ENCODE assay signal across 19 cellular contexts in genomic region chr3:72924055-72924454, GRCh38. TPM values are rescaled to one million over a fixed set of nuclear protein-coding genes. Genes with fewer than 3 reads are reported as not detected.
A peak's percentile ranks its signal among the peaks of the same experiment; 100 is the strongest.
DNase-seq lines count a peak whose midpoint lies in the region; ATAC-seq and TF ChIP-seq lines count a peak whose summit lies in the region.
"Had no signal": no experiment of that assay in that cellular context is flagged by ENCODE, and none has a peak within 500 bp of the region (broad histone marks: within the 10 kb centered on the region; RNA-seq: fewer than 3 reads in every experiment).

No MANE protein-coding gene starts in this region.

- no peaks in the 10 kb centered on the region for H4K20me1 ChIP-seq in Loucy (ENCODE audit: insufficient read depth, low read length, poor library complexity, severe bottlenecking)
- H4K20me1 ChIP-seq: BLaER1 treated with 17β-estradiol and CSF1 and Interleukin-3, amounts not matched to agents 10 nM and 100 nM had no signal

- H3K36me3 ChIP-seq in Loucy (ENCODE audit: insufficient read depth, low read length), result no peaks in the 10 kb centered on the region
- H3K36me3 ChIP-seq: BLaER1 treated with 17β-estradiol and CSF1 and Interleukin-3, amounts not matched to agents 10 nM and 100 nM; colonic mucosa; upper lobe of left lung had no signal

- H3K4me2 ChIP-seq in Loucy (ENCODE audit: low read depth, low read length, poor library complexity, severe bottlenecking), result no peak overlapping the region
- H3K4me2 ChIP-seq: BLaER1 treated with 17β-estradiol and CSF1 and Interleukin-3, amounts not matched to agents 10 nM and 100 nM had no signal

- no peaks in the 10 kb centered on the region for H3K9me3 ChIP-seq in Loucy (ENCODE audit: insufficient read depth, low read depth, low read length)
- H3K9me3 ChIP-seq: colonic mucosa, upper lobe of left lung had no signal

- no peaks in the 10 kb centered on the region for H3K9me2 ChIP-seq in Loucy (replicated peaks; ENCODE audit: low read depth, low read length)

- H3K36me3 Mint-ChIP-seq in activated T-cell treated with anti-CD3 and anti-CD28 coated beads, Interleukin-2, amount 50 U/mL, for 4 hours (ENCODE audit: insufficient read depth), result no peaks in the 10 kb centered on the region

- no peak for ATAC-seq in activated T-cell treated with anti-CD3 and anti-CD28 coated beads, Interleukin-2, amount 50 U/mL, for 4 hours
- no peak for ATAC-seq in HG03457 (IDR thresholded peaks at IDR 0.05; ENCODE audit: unreplicated experiment)
- ATAC-seq: heart left ventricle had no signal

- no peak overlapping the region for H3K9ac ChIP-seq in Loucy (ENCODE audit: low read depth, low read length, poor library complexity, severe bottlenecking)
- H3K9ac ChIP-seq: BLaER1 treated with 17β-estradiol and CSF1 and Interleukin-3, amounts not matched to agents 10 nM and 100 nM had no signal

- H3K27me3 ChIP-seq in Loucy (ENCODE audit: insufficient read depth, low read length, poor library complexity, severe bottlenecking), result no peaks in the 10 kb centered on the region
- H3K27me3 ChIP-seq: BLaER1 treated with 17β-estradiol and CSF1 and Interleukin-3, amounts not matched to agents 10 nM and 100 nM; colonic mucosa; heart left ventricle; upper lobe of left lung had no signal

- H3K79me2 ChIP-seq in Loucy (ENCODE audit: insufficient read depth, low read length), result no peaks in the 10 kb centered on the region

- peak; percentile 23 for DNase-seq in stimulated activated CD4-positive, alpha-beta T cell treated with anti-CD3 and anti-CD28 coated beads, Interleukin-15, amount 100 ng/mL, for 24 hours
- DNase-seq in stimulated activated CD4-positive, alpha-beta T cell treated with anti-CD3 and anti-CD28 coated beads, Interleukin-12 subunit alpha, Interleukin-12 subunit beta, amount 100 ng/mL, for 4 hours, result no peak
- DNase-seq in choroid plexus epithelial cell (ENCODE audit: low read depth), result no peak
- DNase-seq in AG08396 (ENCODE audit: low spot score), result no peak
- no peak for DNase-seq in 8988T
- DNase-seq in activated T-cell treated with anti-CD3 and anti-CD28 coated beads, Interleukin-2, amount 50 U/mL, for 4 hours, result no peak
- DNase-seq: colonic mucosa; heart left ventricle; kidney glomerular epithelial cell; midbrain; NCI-H774; nucleus accumbens; SHP77 treated with DMSO at 0.1 percent for 48 hours; stimulated activated CD4-positive, alpha-beta T cell treated with anti-CD3 and anti-CD28 coated beads, Interleukin-4, amount 100 ng/mL, for 24 hours; T1000; upper lobe of left lung had no signal

- H3K4me1 Mint-ChIP-seq in activated T-cell treated with anti-CD3 and anti-CD28 coated beads, Interleukin-2, amount 50 U/mL, for 4 hours (ENCODE audit: low read depth), result no peaks in the 10 kb centered on the region

- no peaks in the 10 kb centered on the region for H3K4me1 ChIP-seq in Loucy (ENCODE audit: insufficient read depth, low read length, poor library complexity, severe bottlenecking)
- H3K4me1 ChIP-seq: BLaER1 treated with 17β-estradiol and CSF1 and Interleukin-3, amounts not matched to agents 10 nM and 100 nM; colonic mucosa; heart left ventricle; upper lobe of left lung had no signal

- peaks cover 1% of the 10 kb centered on the region for H3K27me3 Mint-ChIP-seq in activated T-cell treated with anti-CD3 and anti-CD28 coated beads, Interleukin-2, amount 50 U/mL, for 4 hours (ENCODE audit: low read depth)

- peak; percentile 53 for TF ChIP-seq CTCF in Loucy (conservative IDR thresholded peaks at IDR 0.05; ENCODE audit: low read length)
- peak; percentile 7 for TF ChIP-seq CTCF in choroid plexus epithelial cell (conservative IDR thresholded peaks at IDR 0.05; ENCODE audit: low read depth, low read length)

- no peak overlapping the region for H2AFZ ChIP-seq in Loucy (ENCODE audit: low read length)

- H3K9me3 Mint-ChIP-seq in activated T-cell treated with anti-CD3 and anti-CD28 coated beads, Interleukin-2, amount 50 U/mL, for 4 hours, result no peaks in the 10 kb centered on the region

- H3K4me3 Mint-ChIP-seq in activated T-cell treated with anti-CD3 and anti-CD28 coated beads, Interleukin-2, amount 50 U/mL, for 4 hours, result no peak overlapping the region

- H3K4me3 ChIP-seq in Loucy (ENCODE audit: low read length, poor library complexity, severe bottlenecking) (no peak overlapping the region), choroid plexus epithelial cell (ENCODE audit: low read depth, low read length) (no peak overlapping the region)
- H3K4me3 ChIP-seq: BLaER1 treated with 17β-estradiol and CSF1 and Interleukin-3, amounts not matched to agents 10 nM and 100 nM; colonic mucosa; heart left ventricle; upper lobe of left lung had no signal

- no peaks in the 10 kb centered on the region for H3F3A ChIP-seq in Loucy (ENCODE audit: low read depth)

RNA-seq across cellular contexts. Expression of gene GXYLT2, which starts 36.2 kb away (rescaled TPM):
- total RNA-seq in activated T-cell treated with anti-CD3 and anti-CD28 coated beads, Interleukin-2, amount 50 U/mL, for 4 hours, result not detected
